15 cellular contexts compared by ENCODE assay signal in the genomic region with DNA sequence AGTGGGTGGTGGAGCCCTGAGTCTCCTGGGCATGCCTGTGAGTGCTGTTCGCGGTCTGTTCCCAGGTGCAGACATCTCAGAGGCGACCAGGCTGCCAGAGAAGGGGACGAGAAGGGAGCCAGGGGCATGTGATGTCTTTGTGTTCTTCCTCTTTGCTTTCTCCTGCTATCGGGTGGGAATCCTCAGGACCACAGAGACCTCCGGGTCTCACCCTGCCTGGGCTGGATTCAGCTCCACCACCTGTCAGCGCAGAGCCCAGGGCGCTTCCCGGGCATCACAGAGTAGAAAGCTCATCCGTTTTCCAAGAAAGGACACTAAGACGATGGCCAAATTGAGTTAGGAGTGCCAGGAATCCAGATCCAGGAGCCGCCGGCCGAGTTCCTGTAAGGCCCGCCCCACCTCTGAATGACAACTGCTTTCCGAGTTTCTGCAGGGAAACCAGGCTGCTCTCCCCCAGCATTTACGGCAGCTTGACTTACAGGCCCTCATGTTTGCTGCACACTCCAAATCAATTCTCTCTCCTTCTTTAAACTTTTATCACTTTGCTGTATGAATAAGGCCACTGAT.
DNase-seq lines count a peak whose midpoint lies in the region; ATAC-seq and TF ChIP-seq lines count a peak whose summit lies in the region.
"Had no signal": no experiment of that assay in that cellular context is flagged by ENCODE, and none has a peak within 500 bp of the region (broad histone marks: within the 10 kb centered on the region; RNA-seq: fewer than 3 reads in every experiment).

No MANE protein-coding gene starts in this region.

- no peak overlapping the region for H2AFZ ChIP-seq in neuronal stem cell (ENCODE audit: low read length)

- no peak overlapping the region for H4K91ac ChIP-seq in neuronal stem cell (ENCODE audit: low read depth, low read length, poor library complexity)

- TF ChIP-seq CTCF in gastroesophageal sphincter (IDR thresholded peaks at IDR 0.05), result no peak
- TF ChIP-seq CTCF in CD8-positive, alpha-beta T cell (IDR thresholded peaks at IDR 0.05), result no peak

- intact Hi-C loops in CD8-positive, alpha-beta T cell (cut with DNase I, micrococcal nuclease), result no loop called here

- no peak overlapping the region for H4K8ac ChIP-seq in neuronal stem cell (ENCODE audit: low read depth, low read length)

- H3K4me1 ChIP-seq in BLaER1 treated with 17β-estradiol and CSF1 and Interleukin-3, amounts not matched to agents 10 nM and 100 nM, result peaks cover 20 to 60% (median 52%) of the 10 kb centered on the region in 10 experiments; a peak in 19 of 20 replicates
- H3K4me1 ChIP-seq in iPS-15b (ENCODE audit: control insufficient read depth, insufficient read depth, low read length) (peaks cover 5% of the 10 kb centered on the region), neuronal stem cell (ENCODE audit: control insufficient read depth in 2 of 2, insufficient read depth in 1 of 2, low read depth in 1 of 2, low read length in 2 of 2) (peaks cover 6 to 30% of the 10 kb centered on the region in 2 donors), gastroesophageal sphincter (no peaks in the 10 kb centered on the region)
- no peaks in the 10 kb centered on the region for H3K4me1 ChIP-seq in CD8-positive, alpha-beta T cell (ENCODE audit: insufficient read depth, low read length)
- H3K4me1 ChIP-seq: Caco-2 had no signal

- no peaks in the 10 kb centered on the region for H3K36me3 Mint-ChIP-seq in CD8-positive, alpha-beta T cell
- H3K36me3 Mint-ChIP-seq: CD14-positive monocyte had no signal

- no peak overlapping the region for H2BK15ac ChIP-seq in neuronal stem cell (ENCODE audit: low read length)

- no peak overlapping the region for H3K14ac ChIP-seq in neuronal stem cell (ENCODE audit: low read length)

- WGBS in neuronal stem cell (ENCODE audit: extremely low coverage in 2 of 2, insufficient read length in 2 of 2, insufficient replicate concordance in 1 of 2), 2 donors, result no CpG with 5 or more reads among the region's 17 CpGs
- WGBS in gastroesophageal sphincter (ENCODE audit: low coverage in 1 of 2), 2 donors, result 78 to 82% methylated on average over 6 to 8 of the region's 17 CpGs

- H3K4me3 Mint-ChIP-seq in CD8-positive, alpha-beta T cell, result no peak overlapping the region
- H3K4me3 Mint-ChIP-seq: B cell; CD14-positive monocyte; CD8-positive, alpha-beta memory T cell; HFFc6 had no signal

- no peak for ATAC-seq in gastroesophageal sphincter
- no peak for ATAC-seq in CD8-positive, alpha-beta T cell

- no peak overlapping the region for H3K23ac ChIP-seq in neuronal stem cell (ENCODE audit: low read depth, low read length, poor library complexity)

- no peaks in the 10 kb centered on the region for H4K20me1 ChIP-seq in BLaER1 treated with 17β-estradiol and CSF1 and Interleukin-3, amounts not matched to agents 10 nM and 100 nM

- no peaks in the 10 kb centered on the region for H3K79me1 ChIP-seq in neuronal stem cell (ENCODE audit: low read depth, low read length)

- DNase-seq in SK-N-DZ (ENCODE audit: low spot score) (peak; percentile 18), neuronal stem cell (ENCODE audit: low spot score) (no peak), NCI-H748 (lab: John Stamatoyannopoulos, UW; ENCODE audit: unreplicated experiment) (no peak)
- no peak for DNase-seq in CD8-positive, alpha-beta T cell
- DNase-seq: Caco-2; CD8-positive, alpha-beta memory T cell; GF-D8; HCEC 1CT; HFFc6 had no signal

- H3K27me3 Mint-ChIP-seq in CD8-positive, alpha-beta T cell (ENCODE audit: low read depth), result peaks cover 41% of the 10 kb centered on the region

- CTCF ChIA-PET in CD8-positive, alpha-beta T cell (lab: Charles Lee), result interaction anchor here (0.7 kb wide), 1 partner anchor 11 kb away, joined by 3 read pairs; no protein-coding TSS in a partner anchor

- H3K27ac Mint-ChIP-seq in CD8-positive, alpha-beta T cell, result no peak overlapping the region
- H3K27ac Mint-ChIP-seq: B cell, HFFc6 had no signal

- TF ChIP-seq POLR2A in gastroesophageal sphincter (IDR thresholded peaks at IDR 0.05), result no peak

- TF ChIP-seq EP300 in gastroesophageal sphincter (IDR thresholded peaks at IDR 0.05), result no peak

- H2BK5ac ChIP-seq in neuronal stem cell (ENCODE audit: low read length), result no peak overlapping the region

- H2BK12ac ChIP-seq in neuronal stem cell (ENCODE audit: low read length), result no peak overlapping the region

- no peak overlapping the region for H2AK5ac ChIP-seq in neuronal stem cell (ENCODE audit: low read depth, low read length)

- H3K4me3 ChIP-seq in BLaER1 treated with 17β-estradiol and CSF1 and Interleukin-3, amounts not matched to agents 10 nM and 100 nM, result no peak overlapping the region
- H3K4me3 ChIP-seq in iPS-15b (ENCODE audit: low read depth, low read length) (no peak overlapping the region), neuronal stem cell (ENCODE audit: low read length in 2 of 2) (no peak overlapping the region), gastroesophageal sphincter (no peak overlapping the region)
- no peak overlapping the region for H3K4me3 ChIP-seq in CD8-positive, alpha-beta T cell (ENCODE audit: low read depth, low read length)

- no peak overlapping the region for H3K4ac ChIP-seq in neuronal stem cell (ENCODE audit: low read length)

- no peaks in the 10 kb centered on the region for H3K4me1 Mint-ChIP-seq in CD8-positive, alpha-beta T cell (ENCODE audit: low read depth)
- H3K4me1 Mint-ChIP-seq: B cell; CD8-positive, alpha-beta memory T cell had no signal

- POLR2A ChIA-PET in CD8-positive, alpha-beta T cell (lab: Charles Lee), result no interaction called here

- H3K27ac ChIP-seq in BLaER1 treated with 17β-estradiol and CSF1 and Interleukin-3, amounts not matched to agents 10 nM and 100 nM, result no peak overlapping the region
- H3K27ac ChIP-seq in neuronal stem cell (replicated peaks; ENCODE audit: low read length) (no peak overlapping the region), gastroesophageal sphincter (no peak overlapping the region)
- no peak overlapping the region for H3K27ac ChIP-seq in CD8-positive, alpha-beta T cell (ENCODE audit: low read depth, low read length)
- H3K27ac ChIP-seq: HL-60 had no signal

- no peak overlapping the region for H3K9ac ChIP-seq in BLaER1 treated with 17β-estradiol and CSF1 and Interleukin-3, amounts not matched to agents 10 nM and 100 nM
- H3K9ac ChIP-seq in iPS-15b (ENCODE audit: low read depth, low read length), result peak overlapping the region; percentile 47
- H3K9ac ChIP-seq in neuronal stem cell (ENCODE audit: low read depth, low read length, poor library complexity), result no peak overlapping the region

- no peaks in the 10 kb centered on the region for H3K36me3 ChIP-seq in BLaER1 treated with 17β-estradiol and CSF1 and Interleukin-3, amounts not matched to agents 10 nM and 100 nM
- H3K36me3 ChIP-seq in iPS-15b (ENCODE audit: control insufficient read depth, insufficient read depth, low read length) (no peaks in the 10 kb centered on the region), neuronal stem cell (replicated peaks in 1 of 2; ENCODE audit: control insufficient read depth in 2 of 2, insufficient read depth in 2 of 2, low read length in 2 of 2) (peaks cover 0 to 2% of the 10 kb centered on the region in 2 donors), gastroesophageal sphincter (no peaks in the 10 kb centered on the region)
- no peaks in the 10 kb centered on the region for H3K36me3 ChIP-seq in CD8-positive, alpha-beta T cell (ENCODE audit: insufficient read depth, low read length)

- H3K9me3 Mint-ChIP-seq in CD8-positive, alpha-beta T cell, result peaks cover 3% of the 10 kb centered on the region

- no peaks in the 10 kb centered on the region for H3K27me3 ChIP-seq in BLaER1 treated with 17β-estradiol and CSF1 and Interleukin-3, amounts not matched to agents 10 nM and 100 nM
- H3K27me3 ChIP-seq in iPS-15b (ENCODE audit: control insufficient read depth, insufficient read depth, low read length) (no peaks in the 10 kb centered on the region), neuronal stem cell (ENCODE audit: control insufficient read depth in 3 of 3, insufficient read depth in 3 of 3, low read depth in 1 of 3, low read length in 3 of 3) (peaks cover 0 to 16% (median 0%) of the 10 kb centered on the region in 3 experiments), gastroesophageal sphincter (peaks cover 61% of the 10 kb centered on the region)
- H3K27me3 ChIP-seq in CD8-positive, alpha-beta T cell (ENCODE audit: insufficient read depth, low read length), result no peaks in the 10 kb centered on the region

- H3K9me3 ChIP-seq in BLaER1 treated with 17β-estradiol and CSF1 and Interleukin-3, amounts not matched to agents 10 nM and 100 nM (replicated peaks in 1 of 11), result peaks cover 10 to 27% (median 17%) of the 10 kb centered on the region in 11 experiments
- H3K9me3 ChIP-seq in iPS-15b (ENCODE audit: control insufficient read depth, insufficient read depth, low read length), result no peaks in the 10 kb centered on the region
- H3K9me3 ChIP-seq in neuronal stem cell (replicated peaks in 1 of 2; ENCODE audit: control insufficient read depth in 2 of 2, insufficient read depth in 1 of 2, low read depth in 1 of 2, low read length in 2 of 2), result peaks cover 4 to 12% of the 10 kb centered on the region in 2 donors
- H3K9me3 ChIP-seq in gastroesophageal sphincter, result peaks cover 0 to 10% (median 0%) of the 10 kb centered on the region in 3 donors
- H3K9me3 ChIP-seq in CD8-positive, alpha-beta T cell (ENCODE audit: low read length), result no peaks in the 10 kb centered on the region
- H3K9me3 ChIP-seq: Caco-2 had no signal

- peak overlapping the region; percentile 70 for H3K18ac ChIP-seq in neuronal stem cell (ENCODE audit: low read length)

- peak overlapping the region in 10 of 11 experiments; percentile 15 to 65 (median 50); a peak in 15 of 22 replicates for H3K4me2 ChIP-seq in BLaER1 treated with 17β-estradiol and CSF1 and Interleukin-3, amounts not matched to agents 10 nM and 100 nM
- no peak overlapping the region for H3K4me2 ChIP-seq in neuronal stem cell (ENCODE audit: insufficient read depth, low read length, poor library complexity, severe bottlenecking)

- H2BK120ac ChIP-seq in neuronal stem cell (ENCODE audit: low read depth, low read length), result no peak overlapping the region
